1 cellular context compared by ENCODE assay signal in genomic region chr18:10142056-10142455, GRCh38.
TF ChIP-seq lines count a peak whose summit lies in the region.

No MANE protein-coding gene starts in this region.

TF ChIP-seq in HepG2, 621 proteins besides CTCF, POLR2A, EP300 and RAD21 (continued from another document):
- TF ChIP-seq NFKB2 (CRISPR knock-in tag; IDR thresholded peaks at IDR 0.05; ENCODE audit: borderline replicate concordance) (no peak), TRAFD1 (CRISPR knock-in tag; IDR thresholded peaks at IDR 0.05; ENCODE audit: borderline replicate concordance) (no peak), RORA (CRISPR knock-in tag; IDR thresholded peaks at IDR 0.05) (no peak), ZNF331 (CRISPR knock-in tag; IDR thresholded peaks at IDR 0.05) (no peak), MED8 (CRISPR knock-in tag; IDR thresholded peaks at IDR 0.05; ENCODE audit: insufficient replicate concordance) (no peak), PHB2 (IDR thresholded peaks at IDR 0.05; ENCODE audit: partially characterized antibody) (no peak), CREB3 (CRISPR knock-in tag; IDR thresholded peaks at IDR 0.05) (no peak)
